Comparison of ENCODE assay signal across 21 cellular contexts in genomic region chr12:64995831-64996230, GRCh38.
"Had no signal": no experiment of that assay in that cellular context is flagged by ENCODE, and none has a peak within 500 bp of the region (broad histone marks: within the 10 kb centered on the region; RNA-seq: fewer than 3 reads in every experiment).

No MANE protein-coding gene starts in this region.

- H3K27ac ChIP-seq: body of pancreas, coronary artery, hepatocyte, left lung, right atrium auricular region, transverse colon, uterus had no signal

- H3K27me3 ChIP-seq: body of pancreas, left lung, right atrium auricular region, transverse colon, uterus had no signal

- H2AFZ ChIP-seq: hepatocyte had no signal

- H3K4me3 ChIP-seq: body of pancreas, coronary artery, hepatocyte, left lung, right atrium auricular region, transverse colon, uterus had no signal

- H3K4me2 ChIP-seq: hepatocyte had no signal

- H3K9me3 ChIP-seq: body of pancreas, left lung, right atrium auricular region, transverse colon, uterus had no signal

- H3K36me3 ChIP-seq: left lung, right atrium auricular region, transverse colon, uterus had no signal

- H3K79me2 ChIP-seq: hepatocyte had no signal

- DNase-seq: activated B cell treated with CpG ODN at 0.5 μM for 24 hours; activated CD4-positive, alpha-beta memory T cell treated with anti-CD3 and anti-CD28 coated beads, Interleukin-2, amount 10 ng/mL, durations not matched to agents 7 days and 5 days; activated CD4-positive, alpha-beta T cell treated with anti-CD3 and anti-CD28 coated beads for 4 hours; activated CD8-positive, alpha-beta memory T cell treated with anti-CD3 and anti-CD28 coated beads, Interleukin-2, amount 10 ng/mL, durations not matched to agents 7 days and 5 days; activated naive CD4-positive, alpha-beta T cell; activated naive CD8-positive, alpha-beta T cell treated with anti-CD3 and anti-CD28 coated beads for 36 hours; amygdala; body of pancreas; central memory CD4-positive, alpha-beta T cell; islet precursor cell; left lung; naive B cell; stimulated activated CD4-positive, alpha-beta T cell treated with anti-CD3 and anti-CD28 coated beads, Interleukin-2, amount 100 ng/mL, for 24 hours; stimulated activated naive CD8-positive, alpha-beta T cell treated with anti-CD3 and anti-CD28 coated beads, Interleukin-15, Interleukin-2, amounts not matched to agents 100 U/mL and 50 U/mL, for 24 hours; substantia nigra; T-cell; transverse colon; uterus had no signal

- H3K4me1 ChIP-seq: right atrium auricular region, uterus had no signal
